ENCODE assay signal across 17 cellular contexts in the genomic region with DNA sequence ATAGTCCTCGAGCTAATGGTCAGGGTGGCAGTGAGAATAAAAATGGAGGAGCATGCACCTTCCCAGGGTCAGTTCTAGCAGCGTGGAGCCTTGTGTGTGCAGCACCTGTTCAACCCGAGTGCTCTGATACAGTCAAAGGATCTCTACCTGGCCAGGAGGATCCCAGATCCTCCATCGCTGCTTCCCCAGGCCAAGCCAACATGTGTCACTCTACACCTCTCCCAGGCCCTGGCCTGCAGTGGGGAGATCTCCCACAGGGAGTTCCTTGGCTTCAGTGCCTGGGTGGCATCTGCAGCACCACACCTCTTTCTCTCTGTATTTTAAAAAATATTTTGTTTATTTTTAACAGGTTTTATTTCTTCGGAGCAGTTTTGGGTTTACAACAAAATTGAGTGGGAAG.
DNase-seq lines count a peak whose midpoint lies in the region; ATAC-seq and TF ChIP-seq lines count a peak whose summit lies in the region.
"Had no signal": no experiment of that assay in that cellular context is flagged by ENCODE, and none has a peak within 500 bp of the region (broad histone marks: within the 10 kb centered on the region; RNA-seq: fewer than 3 reads in every experiment).

No MANE protein-coding gene starts in this region.

- no peaks in the 10 kb centered on the region for H4K20me1 ChIP-seq in OCI-LY7 (ENCODE audit: insufficient read depth, low read length)
- H4K20me1 ChIP-seq: BLaER1 had no signal

- H3K4me1 Mint-ChIP-seq in WTC11 = peaks cover 28% of the 10 kb centered on the region
- H3K4me1 Mint-ChIP-seq in natural killer cell treated with Interleukin-12 subunit alpha and Interleukin-12 subunit beta and Interleukin-15 and Interleukin-18, amount 100 ng/mL, for 72 hours (ENCODE audit: low read depth in 2 of 2) = no peaks in the 10 kb centered on the region
- H3K4me1 Mint-ChIP-seq: CD4-positive, CD25-positive, alpha-beta regulatory T cell had no signal

- DNase-seq in OCI-LY7 (ENCODE audit: low spot score) = no peak
- no peak for DNase-seq in WTC11 (ENCODE audit: low spot score)
- DNase-seq in natural killer cell treated with Interleukin-12 subunit alpha and Interleukin-12 subunit beta and Interleukin-15 and Interleukin-18, amount 100 ng/mL, for 72 hours (ENCODE audit: low spot score) = no peak
- no peak for DNase-seq in effector memory CD4-positive, alpha-beta T cell
- no peak for DNase-seq in SJCRH30
- DNase-seq: Caco-2; CD4-positive, CD25-positive, alpha-beta regulatory T cell; CD8-positive, alpha-beta T cell; DMS153; DND-41; H9 had no signal

- H3K4me1 ChIP-seq in OCI-LY7 (ENCODE audit: insufficient read depth, low read length, poor library complexity, severe bottlenecking) (peaks cover 40% of the 10 kb centered on the region), SJCRH30 (no peaks in the 10 kb centered on the region)
- H3K4me1 ChIP-seq in effector memory CD4-positive, alpha-beta T cell (ENCODE audit: control insufficient read depth, insufficient read depth, low read length, poor library complexity, severe bottlenecking) = no peaks in the 10 kb centered on the region
- H3K4me1 ChIP-seq: BLaER1, Caco-2 had no signal

- no peak for ATAC-seq in WTC11
- peak; percentile 27 to 28 for ATAC-seq in natural killer cell treated with Interleukin-12 subunit alpha and Interleukin-12 subunit beta and Interleukin-15 and Interleukin-18, amount 100 ng/mL, for 72 hours
- no peak for ATAC-seq in GM18517 (IDR thresholded peaks at IDR 0.05; ENCODE audit: unreplicated experiment)
- ATAC-seq: CD8-positive, alpha-beta T cell; GM23338; HCT116 had no signal

- no peaks in the 10 kb centered on the region for H3K9me3 Mint-ChIP-seq in WTC11
- no peaks in the 10 kb centered on the region for H3K9me3 Mint-ChIP-seq in natural killer cell treated with Interleukin-12 subunit alpha and Interleukin-12 subunit beta and Interleukin-15 and Interleukin-18, amount 100 ng/mL, for 72 hours
- H3K9me3 Mint-ChIP-seq: CD8-positive, alpha-beta T cell; GM23338; H9 had no signal

- intact Hi-C loops in OCI-LY7 (cut with micrococcal nuclease; ENCODE audit: unreplicated experiment) = no loop called here

- BruUV-seq in OCI-LY7 (replicated peaks; lab: Mats Ljungman, UMichigan) = no TSS peak

- H3K27ac ChIP-seq in OCI-LY7 (ENCODE audit: low read depth, low read length, poor library complexity, severe bottlenecking) (no peak overlapping the region), SJCRH30 (no peak overlapping the region)
- H3K27ac ChIP-seq in effector memory CD4-positive, alpha-beta T cell (ENCODE audit: insufficient read depth, low read length, poor library complexity, severe bottlenecking) = no peak overlapping the region
- H3K27ac ChIP-seq: BLaER1, C4-2B had no signal

- no peak overlapping the region for H3K4me3 ChIP-seq in OCI-LY7 (ENCODE audit: low read depth, low read length, poor library complexity, severe bottlenecking)
- no peak overlapping the region for H3K4me3 ChIP-seq in effector memory CD4-positive, alpha-beta T cell (ENCODE audit: insufficient read depth, low read depth, low read length, poor library complexity, severe bottlenecking)
- no peak overlapping the region for H3K4me3 ChIP-seq in SJCRH30
- H3K4me3 ChIP-seq: BLaER1, GM23338 had no signal

- no peaks in the 10 kb centered on the region for H3K9me2 ChIP-seq in OCI-LY7 (ENCODE audit: insufficient read depth, low read length)

- H3K36me3 Mint-ChIP-seq in WTC11 = no peaks in the 10 kb centered on the region
- no peaks in the 10 kb centered on the region for H3K36me3 Mint-ChIP-seq in natural killer cell treated with Interleukin-12 subunit alpha and Interleukin-12 subunit beta and Interleukin-15 and Interleukin-18, amount 100 ng/mL, for 72 hours
- H3K36me3 Mint-ChIP-seq: CD4-positive, CD25-positive, alpha-beta regulatory T cell; CD8-positive, alpha-beta T cell had no signal

- CTCF ChIA-PET in OCI-LY7 (lab: Charles Lee; ENCODE audit: unreplicated experiment) (no interaction called here), WTC11 (lab: Charles Lee) (no interaction called here)

- 0 out of 2 replicates have a peak overlapping the region, but pooled peaks have one; percentile 52 for H3K27ac Mint-ChIP-seq in WTC11
- H3K27ac Mint-ChIP-seq in natural killer cell treated with Interleukin-12 subunit alpha and Interleukin-12 subunit beta and Interleukin-15 and Interleukin-18, amount 100 ng/mL, for 72 hours = no peak overlapping the region
- H3K27ac Mint-ChIP-seq: B cell; CD4-positive, CD25-positive, alpha-beta regulatory T cell; CD8-positive, alpha-beta T cell; GM23338 had no signal

- peak overlapping the region; percentile 63 for H3K4me2 ChIP-seq in OCI-LY7 (ENCODE audit: low read length)
- H3K4me2 ChIP-seq: BLaER1, GM23338 had no signal

- POLR2A ChIA-PET in OCI-LY7 (lab: Charles Lee) = no interaction called here
- POLR2A ChIA-PET in WTC11 (lab: Charles Lee) = no interaction called here

- H3K27me3 ChIP-seq in effector memory CD4-positive, alpha-beta T cell (replicated peaks; ENCODE audit: control insufficient read depth, insufficient read depth, low read length, poor library complexity, severe bottlenecking) = no peaks in the 10 kb centered on the region
- H3K27me3 ChIP-seq in SJCRH30 = no peaks in the 10 kb centered on the region
- H3K27me3 ChIP-seq: BLaER1 had no signal

- no peak overlapping the region for H3K4me3 Mint-ChIP-seq in WTC11
- no peak overlapping the region for H3K4me3 Mint-ChIP-seq in natural killer cell treated with Interleukin-12 subunit alpha and Interleukin-12 subunit beta and Interleukin-15 and Interleukin-18, amount 100 ng/mL, for 72 hours
- H3K4me3 Mint-ChIP-seq: B cell; CD4-positive, CD25-positive, alpha-beta regulatory T cell; CD8-positive, alpha-beta T cell; GM23338; H9 had no signal

- no peaks in the 10 kb centered on the region for H3K79me2 ChIP-seq in OCI-LY7 (ENCODE audit: insufficient read depth, low read depth, low read length)

- TF ChIP-seq CTCF in OCI-LY7 (conservative IDR thresholded peaks at IDR 0.05; ENCODE audit: low read length) (no peak), WTC11 (IDR thresholded peaks at IDR 0.05) (no peak)

- H3K27me3 Mint-ChIP-seq in WTC11 (ENCODE audit: low read depth) = no peaks in the 10 kb centered on the region
- H3K27me3 Mint-ChIP-seq in natural killer cell treated with Interleukin-12 subunit alpha and Interleukin-12 subunit beta and Interleukin-15 and Interleukin-18, amount 100 ng/mL, for 72 hours = peaks cover 14 to 15% of the 10 kb centered on the region in 2 donors

- H2AFZ ChIP-seq in OCI-LY7 (ENCODE audit: low read length) = no peak overlapping the region
- H2AFZ ChIP-seq: GM23338 had no signal

- H3K36me3 ChIP-seq in OCI-LY7 (ENCODE audit: insufficient read depth, low read length) (no peaks in the 10 kb centered on the region), SJCRH30 (no peaks in the 10 kb centered on the region)
- no peaks in the 10 kb centered on the region for H3K36me3 ChIP-seq in effector memory CD4-positive, alpha-beta T cell (ENCODE audit: control insufficient read depth, insufficient read depth, low read length)
- H3K36me3 ChIP-seq: BLaER1 had no signal

- H3K9me3 ChIP-seq in OCI-LY7 (ENCODE audit: low read length) (no peaks in the 10 kb centered on the region), SJCRH30 (replicated peaks) (no peaks in the 10 kb centered on the region)
- no peaks in the 10 kb centered on the region for H3K9me3 ChIP-seq in effector memory CD4-positive, alpha-beta T cell (ENCODE audit: control insufficient read depth, low read length)
- H3K9me3 ChIP-seq: BLaER1, Caco-2 had no signal

TF ChIP-seq in WTC11, 78 proteins besides CTCF, POLR2A, EP300 and RAD21 (continues in another document):
- TF ChIP-seq, protein P1, sequence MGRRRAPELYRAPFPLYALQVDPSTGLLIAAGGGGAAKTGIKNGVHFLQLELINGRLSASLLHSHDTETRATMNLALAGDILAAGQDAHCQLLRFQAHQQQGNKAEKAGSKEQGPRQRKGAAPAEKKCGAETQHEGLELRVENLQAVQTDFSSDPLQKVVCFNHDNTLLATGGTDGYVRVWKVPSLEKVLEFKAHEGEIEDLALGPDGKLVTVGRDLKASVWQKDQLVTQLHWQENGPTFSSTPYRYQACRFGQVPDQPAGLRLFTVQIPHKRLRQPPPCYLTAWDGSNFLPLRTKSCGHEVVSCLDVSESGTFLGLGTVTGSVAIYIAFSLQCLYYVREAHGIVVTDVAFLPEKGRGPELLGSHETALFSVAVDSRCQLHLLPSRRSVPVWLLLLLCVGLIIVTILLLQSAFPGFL (CRISPR knock-in tag; IDR thresholded peaks at IDR 0.05; ENCODE audit: borderline replicate concordance) = no peak
- TF ChIP-seq ETV6 (CRISPR knock-in tag; IDR thresholded peaks at IDR 0.05) (no peak), ZNF396 (CRISPR knock-in tag; IDR thresholded peaks at IDR 0.05; ENCODE audit: borderline replicate concordance) (no peak), EMX1 (CRISPR knock-in tag; IDR thresholded peaks at IDR 0.05) (no peak), ESRRA (CRISPR knock-in tag; IDR thresholded peaks at IDR 0.05; ENCODE audit: borderline replicate concordance) (no peak)
- TF ChIP-seq, protein P2, sequence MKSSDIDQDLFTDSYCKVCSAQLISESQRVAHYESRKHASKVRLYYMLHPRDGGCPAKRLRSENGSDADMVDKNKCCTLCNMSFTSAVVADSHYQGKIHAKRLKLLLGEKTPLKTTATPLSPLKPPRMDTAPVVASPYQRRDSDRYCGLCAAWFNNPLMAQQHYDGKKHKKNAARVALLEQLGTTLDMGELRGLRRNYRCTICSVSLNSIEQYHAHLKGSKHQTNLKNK (CRISPR knock-in tag; IDR thresholded peaks at IDR 0.05) = no peak
- TF ChIP-seq, protein P3, sequence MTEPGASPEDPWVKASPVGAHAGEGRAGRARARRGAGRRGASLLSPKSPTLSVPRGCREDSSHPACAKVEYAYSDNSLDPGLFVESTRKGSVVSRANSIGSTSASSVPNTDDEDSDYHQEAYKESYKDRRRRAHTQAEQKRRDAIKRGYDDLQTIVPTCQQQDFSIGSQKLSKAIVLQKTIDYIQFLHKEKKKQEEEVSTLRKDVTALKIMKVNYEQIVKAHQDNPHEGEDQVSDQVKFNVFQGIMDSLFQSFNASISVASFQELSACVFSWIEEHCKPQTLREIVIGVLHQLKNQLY (CRISPR knock-in tag; IDR thresholded peaks at IDR 0.05) = no peak
- TF ChIP-seq, protein P4, sequence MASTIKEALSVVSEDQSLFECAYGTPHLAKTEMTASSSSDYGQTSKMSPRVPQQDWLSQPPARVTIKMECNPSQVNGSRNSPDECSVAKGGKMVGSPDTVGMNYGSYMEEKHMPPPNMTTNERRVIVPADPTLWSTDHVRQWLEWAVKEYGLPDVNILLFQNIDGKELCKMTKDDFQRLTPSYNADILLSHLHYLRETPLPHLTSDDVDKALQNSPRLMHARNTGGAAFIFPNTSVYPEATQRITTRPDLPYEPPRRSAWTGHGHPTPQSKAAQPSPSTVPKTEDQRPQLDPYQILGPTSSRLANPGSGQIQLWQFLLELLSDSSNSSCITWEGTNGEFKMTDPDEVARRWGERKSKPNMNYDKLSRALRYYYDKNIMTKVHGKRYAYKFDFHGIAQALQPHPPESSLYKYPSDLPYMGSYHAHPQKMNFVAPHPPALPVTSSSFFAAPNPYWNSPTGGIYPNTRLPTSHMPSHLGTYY (CRISPR knock-in tag; IDR thresholded peaks at IDR 0.05) = no peak

Comparison
In these comparisons a context has a peak if more than half of its experiments do, and no peak if none do; other contexts are left out.
1. ATAC-seq: peak in natural killer cell treated with Interleukin-12 subunit alpha and Interleukin-12 subunit beta and Interleukin-15 and Interleukin-18, amount 100 ng/mL, for 72 hours (2 of 2); none in WTC11 (single experiment) and GM18517 (single experiment).